8 cellular contexts compared by ENCODE assay signal in genomic region chr10:73495226-73495883, GRCh38. TPM values are rescaled to one million over a fixed set of nuclear protein-coding genes. Genes with fewer than 3 reads are reported as not detected.
DNase-seq lines count a peak whose midpoint lies in the region; ATAC-seq and TF ChIP-seq lines count a peak whose summit lies in the region.

No MANE protein-coding gene starts in this region.

- peak overlapping the region; percentile 97 to 99 (median 97) for H3K27ac Mint-ChIP-seq in CD14-positive monocyte
- H3K27ac Mint-ChIP-seq in effector memory CD8-positive, alpha-beta T cell, result peak overlapping the region; percentile 86 to 90

- H3K27ac ChIP-seq in mesodermal cell (ENCODE audit: low read depth, low read length, severe bottlenecking), result peak overlapping the region; percentile 92

- no peaks in the 10 kb centered on the region for H3K9me3 ChIP-seq in mesodermal cell (ENCODE audit: control insufficient read depth, low read length)

- peaks cover 14% of the 10 kb centered on the region for H3K4me1 ChIP-seq in mesodermal cell (ENCODE audit: control insufficient read depth, insufficient read depth, low read length, poor library complexity, severe bottlenecking)

- H3K4me3 ChIP-seq in mesodermal cell (ENCODE audit: extremely low read depth, insufficient read depth, low read length, poor library complexity, severe bottlenecking), result peak overlapping the region; percentile 88

- H3K4me3 Mint-ChIP-seq in CD14-positive monocyte, result peak overlapping the region; percentile 94 to 98
- peak overlapping the region; percentile 86 to 97 for H3K4me3 Mint-ChIP-seq in effector memory CD8-positive, alpha-beta T cell

- H3K36me3 Mint-ChIP-seq in CD14-positive monocyte, result peaks cover 2 to 6% of the 10 kb centered on the region in 2 donors
- peaks cover 15% of the 10 kb centered on the region for H3K36me3 Mint-ChIP-seq in effector memory CD8-positive, alpha-beta T cell (ENCODE audit: insufficient read depth)

- ATAC-seq in GM19324 (IDR thresholded peaks at IDR 0.05; ENCODE audit: low FRiP score, unreplicated experiment) (peak; percentile 97), HG03457 (IDR thresholded peaks at IDR 0.05; ENCODE audit: unreplicated experiment) (peak; percentile 76)
- ATAC-seq in effector memory CD8-positive, alpha-beta T cell (replicated peaks), result peak; percentile 85

- TF ChIP-seq CTCF in CD14-positive monocyte (IDR thresholded peaks at IDR 0.05), result no peak

- 0% methylated on average over 35 to 36 of the region's 55 CpGs for WGBS in mesodermal cell (ENCODE audit: insufficient coverage in 2 of 2), 2 experiments

- H3K36me3 ChIP-seq in mesodermal cell (ENCODE audit: control insufficient read depth, insufficient read depth, low read length), result peaks cover 35% of the 10 kb centered on the region

- H3K27me3 Mint-ChIP-seq in CD14-positive monocyte (ENCODE audit: low read depth in 3 of 3), result no peaks in the 10 kb centered on the region
- no peaks in the 10 kb centered on the region for H3K27me3 Mint-ChIP-seq in effector memory CD8-positive, alpha-beta T cell

- intact Hi-C loops in CD14-positive monocyte (cut with micrococcal nuclease), result no loop called here

- DNase-seq in CD14-positive monocyte (ENCODE audit: low spot score), result peak; percentile 89
- DNase-seq in NK-92 treated with Interleukin-12 subunit alpha and Interleukin-12 subunit beta, amount 100 ng/mL, for 24 hours (lab: John Stamatoyannopoulos, UW), result peak; percentile 90
- DNase-seq in activated CD8-positive, alpha-beta memory T cell treated with anti-CD3 and anti-CD28 coated beads for 4 hours (ENCODE audit: low read depth in 2 of 2), result peak; percentile 68 to 76
- DNase-seq in effector memory CD8-positive, alpha-beta T cell, result peak; percentile 80 to 85 (median 80)
- peak; percentile 70 to 74 for DNase-seq in stimulated activated CD8-positive, alpha-beta memory T cell treated with anti-CD3 and anti-CD28 coated beads, Interleukin-15, amount 100 ng/mL, for 4 hours (ENCODE audit: low read depth in 2 of 2)

- H3K4me1 Mint-ChIP-seq in CD14-positive monocyte, result peaks cover 36% of the 10 kb centered on the region
- H3K4me1 Mint-ChIP-seq in effector memory CD8-positive, alpha-beta T cell (ENCODE audit: low read depth in 2 of 2), result peaks cover 35 to 52% of the 10 kb centered on the region in 2 donors

- H3K9me3 Mint-ChIP-seq in CD14-positive monocyte, result no peaks in the 10 kb centered on the region
- H3K9me3 Mint-ChIP-seq in effector memory CD8-positive, alpha-beta T cell, result no peaks in the 10 kb centered on the region

RNA-seq across cellular contexts. Expression of gene PPP3CB, which starts 0.5 kb away (rescaled TPM):
- polyA plus RNA-seq in CD14-positive monocyte, result 1 to 10 TPM; 4.8 to 6.5 TPM
- polyA plus RNA-seq in mesodermal cell (2013, experiment 1 of 2), result 42.2 TPM
- polyA plus RNA-seq in mesodermal cell (2013, experiment 2 of 2), result 45.2 TPM

Comparison
In these comparisons a context has a peak if more than half of its experiments do, and no peak if none do; other contexts are left out.
1. Peak in every context shown above with its lines: DNase-seq, ATAC-seq, H3K4me3 ChIP-seq and H3K27ac ChIP-seq.